ENCODE assay signal across 30 cellular contexts in the genomic region with DNA sequence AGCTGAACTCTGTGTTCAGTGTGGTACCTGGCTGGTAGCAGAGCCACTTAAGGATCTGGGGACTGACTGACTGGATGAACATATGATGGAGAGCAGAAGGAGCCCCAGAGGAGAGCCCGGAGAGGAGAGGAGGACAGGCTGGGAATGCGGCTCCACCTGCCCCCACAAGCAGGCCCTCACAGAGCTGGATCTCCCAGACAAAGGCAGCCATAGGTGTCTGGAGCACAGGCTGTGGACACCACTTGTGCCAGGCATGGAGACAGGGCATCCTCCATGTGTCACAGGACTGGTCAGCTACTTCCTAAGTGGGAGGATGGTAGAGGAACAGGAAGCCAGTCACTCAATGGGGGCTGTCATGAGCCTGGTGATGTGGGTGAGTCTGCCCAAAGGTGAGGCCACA.
DNase-seq lines count a peak whose midpoint lies in the region; ATAC-seq, FAIRE-seq and TF ChIP-seq lines count a peak whose summit lies in the region.
"Had no signal": no experiment of that assay in that cellular context is flagged by ENCODE, and none has a peak within 500 bp of the region (broad histone marks: within the 10 kb centered on the region; RNA-seq: fewer than 3 reads in every experiment).

No MANE protein-coding gene starts in this region.

- TF ChIP-seq RAD21 in H1 (IDR thresholded peaks at IDR 0.05 in 1 of 2, conservative IDR thresholded peaks at IDR 0.05 in 1 of 2; ENCODE audit: low read depth in 2 of 2, low read length in 2 of 2): no peak

- no peak overlapping the region for H3K4ac ChIP-seq in H9 (ENCODE audit: low read depth, low read length)
- peak overlapping the region; percentile 91 for H3K4ac ChIP-seq in H1 (replicated peaks; ENCODE audit: insufficient read length, low read depth, low read length)
- H3K4ac ChIP-seq in neuronal stem cell (ENCODE audit: low read length): no peak overlapping the region

- H3K23me2 ChIP-seq in H9 (ENCODE audit: insufficient read length, low read depth, low read length, poor library complexity, severe bottlenecking) (no peaks in the 10 kb centered on the region), H1 (ENCODE audit: low read depth, low read length) (no peaks in the 10 kb centered on the region)

- no peak overlapping the region for H2BK12ac ChIP-seq in H9 (ENCODE audit: insufficient read length, low read depth, low read length)
- H2BK12ac ChIP-seq in H1 (ENCODE audit: low read depth, low read length): no peak overlapping the region
- H2BK12ac ChIP-seq in neuronal stem cell (ENCODE audit: low read length): no peak overlapping the region

- H3K4me2 ChIP-seq in H9 (ENCODE audit: insufficient read depth, insufficient read length, low read length) (no peak overlapping the region), H1 (ENCODE audit: insufficient read depth in 1 of 2, low read depth in 2 of 2, low read length in 2 of 2) (no peak overlapping the region), neuronal stem cell (ENCODE audit: insufficient read depth, low read length, poor library complexity, severe bottlenecking) (no peak overlapping the region)
- H3K4me2 ChIP-seq: PC-9 had no signal

- no peak overlapping the region for H3K27ac ChIP-seq in H9 (ENCODE audit: insufficient read length, low read depth, low read length)
- no peak overlapping the region for H3K27ac ChIP-seq in H1 (ENCODE audit: low read depth, low read length)
- H3K27ac ChIP-seq in neuronal stem cell (replicated peaks; ENCODE audit: low read length): no peak overlapping the region
- H3K27ac ChIP-seq: C4-2B, PC-9, SJCRH30 had no signal

- H4K8ac ChIP-seq in H9 (replicated peaks; ENCODE audit: insufficient read length, low read depth, low read length) (peak overlapping the region; percentile 47), H1 (ENCODE audit: extremely low read depth, insufficient read depth, low read length) (no peak overlapping the region), neuronal stem cell (ENCODE audit: low read depth, low read length) (no peak overlapping the region)

- H3T11ph ChIP-seq in H9 (ENCODE audit: low read length): no peak overlapping the region

- H2BK20ac ChIP-seq in H9 (ENCODE audit: low read depth, low read length, poor library complexity, severe bottlenecking) (no peak overlapping the region), H1 (ENCODE audit: low read length) (no peak overlapping the region)

- no peaks in the 10 kb centered on the region for H3K79me2 ChIP-seq in H9 (ENCODE audit: insufficient read depth, low read length)
- H3K79me2 ChIP-seq in H1 (ENCODE audit: control insufficient read depth in 1 of 2, insufficient read depth in 2 of 2, low read length in 2 of 2): no peaks in the 10 kb centered on the region

- no peak overlapping the region for H2BK120ac ChIP-seq in H9 (ENCODE audit: low read depth, low read length, poor library complexity, severe bottlenecking)
- no peak overlapping the region for H2BK120ac ChIP-seq in H1 (replicated peaks; ENCODE audit: low read depth, low read length)
- H2BK120ac ChIP-seq in neuronal stem cell (ENCODE audit: low read depth, low read length): peak overlapping the region; percentile 38

- H3K9me3 ChIP-seq in H9 (ENCODE audit: control insufficient read depth, low read depth, low read length) (no peaks in the 10 kb centered on the region), H1 (ENCODE audit: insufficient read depth in 2 of 2, low read depth in 1 of 2, low read length in 1 of 2) (no peaks in the 10 kb centered on the region), neuronal stem cell (replicated peaks in 1 of 2; ENCODE audit: control insufficient read depth in 2 of 2, insufficient read depth in 1 of 2, low read depth in 1 of 2, low read length in 2 of 2) (no peaks in the 10 kb centered on the region)
- H3K9me3 ChIP-seq: Caco-2, SJCRH30 had no signal

- no peak for FAIRE-seq in H1 (lab: Jason Lieb, UNC)
- FAIRE-seq: GM12878, GM19239, HTR-8/SVneo, K562 had no signal

- no peak for TF ChIP-seq POLR2A in H1 (IDR thresholded peaks at IDR 0.05; ENCODE audit: control extremely low read depth in 1 of 2, low read depth in 2 of 2, low read length in 2 of 2)

- H3K56ac ChIP-seq in H9 (ENCODE audit: insufficient read length, low read depth, low read length): no peak overlapping the region
- no peak overlapping the region for H3K56ac ChIP-seq in H1 (replicated peaks; ENCODE audit: insufficient read length, low read depth, low read length)

- H3K79me1 ChIP-seq in H9 (ENCODE audit: insufficient read depth, low read depth, low read length, poor library complexity, severe bottlenecking): no peaks in the 10 kb centered on the region
- H3K79me1 ChIP-seq in H1 (ENCODE audit: low read depth, low read length): no peaks in the 10 kb centered on the region
- H3K79me1 ChIP-seq in neuronal stem cell (ENCODE audit: low read depth, low read length): no peaks in the 10 kb centered on the region

- POLR2A ChIA-PET in H1 (lab: Charles Lee; ENCODE audit: partially characterized antibody): interaction anchor here (1.0 to 1.1 kb wide), 2 partner anchors 9 kb away, joined by 3 read pairs; no protein-coding TSS in a partner anchor

- H3K18ac ChIP-seq in H9 (ENCODE audit: insufficient read length, low read depth, low read length) (no peak overlapping the region), H1 (ENCODE audit: extremely low read depth, low read length) (no peak overlapping the region), neuronal stem cell (ENCODE audit: low read length) (peak overlapping the region; percentile 49)

- H3K4me1 Mint-ChIP-seq in H9: peaks cover 23 to 24% of the 10 kb centered on the region in 2 experiments
- H3K4me1 Mint-ChIP-seq: B cell had no signal

- no peaks in the 10 kb centered on the region for H3K36me3 ChIP-seq in H1 (ENCODE audit: control insufficient read depth in 2 of 4, insufficient read depth in 4 of 4, low read length in 3 of 4)
- H3K36me3 ChIP-seq in neuronal stem cell (replicated peaks in 1 of 2; ENCODE audit: control insufficient read depth in 2 of 2, insufficient read depth in 2 of 2, low read length in 2 of 2): no peaks in the 10 kb centered on the region
- H3K36me3 ChIP-seq: SJCRH30 had no signal

- no peak overlapping the region for H3K9ac ChIP-seq in H9 (ENCODE audit: extremely low read depth, insufficient read length, low read length)
- H3K9ac ChIP-seq in H1 (replicated peaks in 1 of 4; ENCODE audit: extremely low read depth in 1 of 4, low read depth in 3 of 4, low read length in 3 of 4): no peak overlapping the region
- no peak overlapping the region for H3K9ac ChIP-seq in neuronal stem cell (ENCODE audit: low read depth, low read length, poor library complexity)

- no peaks in the 10 kb centered on the region; the same call in 1 of the 2 replicates for H3K4me1 ChIP-seq in H9 (ENCODE audit: insufficient read depth, low read length)
- peaks cover 4 to 13% (median 7%) of the 10 kb centered on the region in 4 experiments for H3K4me1 ChIP-seq in H1 (replicated peaks in 1 of 4; ENCODE audit: control insufficient read depth in 3 of 4, insufficient read depth in 4 of 4, low read length in 3 of 4)
- H3K4me1 ChIP-seq in neuronal stem cell (ENCODE audit: control insufficient read depth in 2 of 2, insufficient read depth in 1 of 2, low read depth in 1 of 2, low read length in 2 of 2): peaks cover 0 to 14% of the 10 kb centered on the region in 2 donors
- H3K4me1 ChIP-seq: Caco-2, SJCRH30 had no signal

- H3K4me3 Mint-ChIP-seq in H9: no peak overlapping the region
- H3K4me3 Mint-ChIP-seq: B cell; CD8-positive, alpha-beta T cell had no signal

- H3K27ac Mint-ChIP-seq in H9: no peak overlapping the region
- H3K27ac Mint-ChIP-seq: B cell; CD8-positive, alpha-beta T cell had no signal

- H3K36me3 Mint-ChIP-seq in H9 (ENCODE audit: insufficient read depth in 1 of 3, low read depth in 3 of 3): no peaks in the 10 kb centered on the region; a peak in 1 of 7 replicates
- H3K36me3 Mint-ChIP-seq: CD8-positive, alpha-beta T cell had no signal

- ATAC-seq in GM18502 (IDR thresholded peaks at IDR 0.05; ENCODE audit: poor library complexity, unreplicated experiment) (no peak), HG02678 (IDR thresholded peaks at IDR 0.05; ENCODE audit: unreplicated experiment) (no peak)
- no peak for ATAC-seq in stimulated activated naive CD8-positive, alpha-beta T cell treated with anti-CD3 and anti-CD28 coated beads, Interleukin-15, Interleukin-2, amounts not matched to agents 100 U/mL and 50 U/mL, for 24 hours
- ATAC-seq: CD8-positive, alpha-beta T cell; GM12878; K562; Right ventricle myocardium inferior; SK-N-SH treated with all-trans-retinoic acid at 6 μM for 48 hours had no signal

- H2AFZ ChIP-seq in H9 (ENCODE audit: low read length) (no peak overlapping the region), H1 (ENCODE audit: low read length) (no peak overlapping the region), neuronal stem cell (ENCODE audit: low read length) (no peak overlapping the region)
- H2AFZ ChIP-seq: PC-9 had no signal

- WGBS in H9 (ENCODE audit: extremely low coverage, insufficient read length, low lambda C conversion rate): no CpG with 5 or more reads among the region's 2 CpGs
- 92% methylated on average over 2 of the region's 2 CpGs; no CpG with 5 or more reads in 1 of the 2 experiments for WGBS in H1 (ENCODE audit: extremely low coverage in 1 of 2, insufficient coverage in 1 of 2, insufficient read length in 1 of 2, insufficient replicate concordance in 2 of 2, low coverage in 1 of 2, low lambda C conversion rate in 2 of 2, missing lambda C conversion rate in 1 of 2), 2 experiments
- WGBS in neuronal stem cell (ENCODE audit: extremely low coverage in 2 of 2, insufficient read length in 2 of 2, insufficient replicate concordance in 1 of 2), 2 donors: no CpG with 5 or more reads among the region's 2 CpGs

- H3K23ac ChIP-seq in H9 (ENCODE audit: insufficient read length, low read depth, low read length) (no peak overlapping the region), H1 (ENCODE audit: insufficient read length) (no peak overlapping the region), neuronal stem cell (ENCODE audit: low read depth, low read length, poor library complexity) (no peak overlapping the region)

- H3K9me3 Mint-ChIP-seq in H9: no peaks in the 10 kb centered on the region
- H3K9me3 Mint-ChIP-seq: CD8-positive, alpha-beta T cell had no signal

- no peak overlapping the region for H4K5ac ChIP-seq in H9 (ENCODE audit: insufficient read length, low read depth, low read length)
- H4K5ac ChIP-seq in H1 (ENCODE audit: insufficient read length, low read depth, low read length): no peak overlapping the region

- no peak for TF ChIP-seq CTCF in H9 (conservative IDR thresholded peaks at IDR 0.05)
- no peak for TF ChIP-seq CTCF in H1 (IDR thresholded peaks at IDR 0.05; ENCODE audit: control extremely low read depth in 1 of 3, insufficient read depth in 1 of 3, low read depth in 1 of 3, low read length in 3 of 3)

- H3K27me3 Mint-ChIP-seq in H9 (ENCODE audit: low read depth): no peaks in the 10 kb centered on the region; the same call in none of the 2 replicates

- H3K27me3 ChIP-seq in H9 (ENCODE audit: insufficient read depth, low read length) (no peaks in the 10 kb centered on the region), H1 (replicated peaks in 1 of 4; ENCODE audit: control insufficient read depth in 3 of 4, extremely low read depth in 1 of 4, insufficient read depth in 3 of 4, low read length in 3 of 4) (no peaks in the 10 kb centered on the region), neuronal stem cell (ENCODE audit: control insufficient read depth in 3 of 3, insufficient read depth in 3 of 3, low read depth in 1 of 3, low read length in 3 of 3) (no peaks in the 10 kb centered on the region)
- H3K27me3 ChIP-seq: SJCRH30 had no signal

- DNase-seq in H9: no peak
- no peak for DNase-seq in H1 (ENCODE audit: low read depth in 1 of 2, low spot score in 2 of 2)
- no peak for DNase-seq in neuronal stem cell (ENCODE audit: low spot score)
- DNase-seq in stimulated activated naive CD8-positive, alpha-beta T cell treated with anti-CD3 and anti-CD28 coated beads, Interleukin-15, Interleukin-2, amounts not matched to agents 100 U/mL and 50 U/mL, for 24 hours: no peak
- DNase-seq in hepatic stellate cell (ENCODE audit: low spot score): no peak
- DNase-seq: Caco-2; CD8-positive, alpha-beta T cell; DMS 273 treated with DMSO at 0.1 percent for 48 hours; DMS79; EL; GDM1; Kasumi-1; NCI-H1105; NCI-H1436 treated with DMSO at 0.1 percent for 48 hours; NCI-H187 treated with DMSO at 0.1 percent for 48 hours; NCI-H446; NCI-H524 treated with DMSO at 0.1 percent for 48 hours; NCI-H82; PC-9; SJCRH30 had no signal

- CTCF ChIA-PET in H1 (lab: Charles Lee; ENCODE audit: partially characterized antibody): interaction anchor here (0.8 to 2.2 kb wide), 3 partner anchors 61 to 508 kb away, joined by 3 to 6 read pairs (median 3); a partner anchor contains a TSS

- H4K20me1 ChIP-seq in H9 (ENCODE audit: control insufficient read depth, insufficient read depth, insufficient read length) (no peaks in the 10 kb centered on the region), H1 (replicated peaks in 1 of 2; ENCODE audit: control insufficient read depth in 1 of 2, insufficient read depth in 2 of 2, low read length in 2 of 2) (no peaks in the 10 kb centered on the region)

- no peak overlapping the region for H2BK5ac ChIP-seq in H9 (ENCODE audit: insufficient read length, low read length)
- no peak overlapping the region for H2BK5ac ChIP-seq in H1 (ENCODE audit: low read depth, low read length)
- H2BK5ac ChIP-seq in neuronal stem cell (ENCODE audit: low read length): peak overlapping the region; percentile 1

- no peak overlapping the region for H2BK15ac ChIP-seq in H9 (ENCODE audit: low read depth, low read length)
- H2BK15ac ChIP-seq in H1 (ENCODE audit: low read length): 0 out of 2 replicates have a peak overlapping the region, but pooled peaks have one; percentile 46
- peak overlapping the region; percentile 45 for H2BK15ac ChIP-seq in neuronal stem cell (ENCODE audit: low read length)

- TF ChIP-seq EP300 in H1 (IDR thresholded peaks at IDR 0.05; ENCODE audit: borderline replicate concordance in 1 of 2, low read depth in 2 of 2, low read length in 2 of 2): no peak

- H2AK5ac ChIP-seq in H9 (ENCODE audit: insufficient read length, low read length) (no peak overlapping the region), H1 (ENCODE audit: low read depth, low read length) (no peak overlapping the region), neuronal stem cell (ENCODE audit: low read depth, low read length) (peak overlapping the region; percentile 85)

- H3K4me3 ChIP-seq in H1 (ENCODE audit: extremely low read depth in 1 of 4, insufficient read depth in 2 of 4, low read depth in 3 of 4, low read length in 4 of 4) (no peak overlapping the region), neuronal stem cell (ENCODE audit: low read length in 2 of 2) (no peak overlapping the region)
- H3K4me3 ChIP-seq: GM12878, K562, PC-9, SJCRH30 had no signal

- H3K14ac ChIP-seq in H9 (ENCODE audit: insufficient read depth, low read length): no peak overlapping the region; the same call in 1 of the 2 replicates
- no peak overlapping the region for H3K14ac ChIP-seq in H1 (ENCODE audit: insufficient read length)
- no peak overlapping the region for H3K14ac ChIP-seq in neuronal stem cell (ENCODE audit: low read length)

- no peak overlapping the region for H4K91ac ChIP-seq in H9 (ENCODE audit: insufficient read length, low read depth, low read length)
- peak overlapping the region; percentile 42 for H4K91ac ChIP-seq in H1 (replicated peaks; ENCODE audit: insufficient read length, low read length)
- H4K91ac ChIP-seq in neuronal stem cell (ENCODE audit: low read depth, low read length, poor library complexity): peak overlapping the region; percentile 60
